In genomic region chr12:101414533-101415119, GRCh38 we compare ENCODE assay signal across 8 cellular contexts. TPM values are rescaled to one million over a fixed set of nuclear protein-coding genes. Genes with fewer than 3 reads are reported as not detected.
DNase-seq lines count a peak whose midpoint lies in the region; ATAC-seq and TF ChIP-seq lines count a peak whose summit lies in the region.

No MANE protein-coding gene starts in this region.

- no peak overlapping the region for H3K4me3 ChIP-seq in Jurkat, Clone E6-1 (ENCODE audit: low read length)
- H3K4me3 ChIP-seq in OCI-LY3 (ENCODE audit: low read length) (no peak overlapping the region), colonic mucosa (no peak overlapping the region)

- CTCF ChIA-PET in GM10248 (lab: Yijun Ruan, JAX), result interaction anchor here (0.7 to 1.1 kb wide), 9 partner anchors 8 to 1397 kb away, joined by 3 to 7 read pairs (median 3); no protein-coding TSS in a partner anchor

- H3K4me1 ChIP-seq in OCI-LY3 (ENCODE audit: low read length), result no peaks in the 10 kb centered on the region
- no peaks in the 10 kb centered on the region for H3K4me1 ChIP-seq in colonic mucosa

- H3K4me3 Mint-ChIP-seq in memory B cell, result no peak overlapping the region

- H3K27me3 Mint-ChIP-seq in memory B cell, result no peaks in the 10 kb centered on the region

- intact Hi-C loops in colonic mucosa (cut with DNase I), result loop anchor here (5.0 to 10.0 kb wide), 2 partner anchors 360 to 423 kb away; no protein-coding TSS in a partner anchor

- no peak overlapping the region for H3K27ac ChIP-seq in OCI-LY3 (ENCODE audit: low read length)
- H3K27ac ChIP-seq in colonic mucosa, result no peak overlapping the region

- H3K4me2 ChIP-seq in OCI-LY3 (ENCODE audit: low read length), result no peak overlapping the region

- no peaks in the 10 kb centered on the region for H3K79me2 ChIP-seq in OCI-LY3 (ENCODE audit: low read length)

- no peaks in the 10 kb centered on the region for H3K9me3 Mint-ChIP-seq in memory B cell

- H4K20me1 ChIP-seq in OCI-LY3 (ENCODE audit: insufficient read depth, low read length), result no peaks in the 10 kb centered on the region

- H3K27me3 ChIP-seq in OCI-LY3 (ENCODE audit: low read depth, low read length) (no peaks in the 10 kb centered on the region), colonic mucosa (no peaks in the 10 kb centered on the region)

- H3K27ac Mint-ChIP-seq in memory B cell, result no peak overlapping the region

- ATAC-seq in memory B cell (ENCODE audit: low read depth) (peak; percentile 39), GM19328 (IDR thresholded peaks at IDR 0.05; ENCODE audit: unreplicated experiment) (no peak)

- no peak overlapping the region for H2AFZ ChIP-seq in OCI-LY3 (ENCODE audit: low read depth, low read length)

- TF ChIP-seq CTCF in GM10248 (IDR thresholded peaks at IDR 0.05; ENCODE audit: control extremely low read depth, extremely low read depth, low read depth, missing control alignments), result peak; percentile 58
- TF ChIP-seq CTCF in OCI-LY3 (IDR thresholded peaks at IDR 0.05; ENCODE audit: low read depth, low read length), result peak; percentile 88
- TF ChIP-seq CTCF in colonic mucosa (IDR thresholded peaks at IDR 0.05), result peak; percentile 56

- H3K9ac ChIP-seq in OCI-LY3 (ENCODE audit: low read length) (no peak overlapping the region), colonic mucosa (ENCODE audit: low read depth in 2 of 2, low read length in 2 of 2) (no peak overlapping the region)

- no peaks in the 10 kb centered on the region for H3K36me3 ChIP-seq in OCI-LY3 (replicated peaks; ENCODE audit: low read depth, low read length)
- H3K36me3 ChIP-seq in colonic mucosa, result no peaks in the 10 kb centered on the region

- POLR2A ChIA-PET in GM10248 (lab: Yijun Ruan, JAX), result no interaction called here

- no peaks in the 10 kb centered on the region for H3K9me3 ChIP-seq in OCI-LY3 (ENCODE audit: insufficient read depth, low read length)
- H3K9me3 ChIP-seq in colonic mucosa, result no peaks in the 10 kb centered on the region

- DNase-seq in AG08396 (ENCODE audit: low spot score), result peak; percentile 46
- DNase-seq in GM10248 (ENCODE audit: extremely low spot score), result peak; percentile 49
- DNase-seq in Jurkat, Clone E6-1 (ENCODE audit: low read depth, low spot score), result peak; percentile 26
- DNase-seq in colonic mucosa, result peak; percentile 59
- peak in 1 of 2 donors; percentile 20 for DNase-seq in memory B cell (ENCODE audit: low spot score in 2 of 2)
- no peak for DNase-seq in HK-2 (ENCODE audit: unreplicated experiment)

- H3K36me3 Mint-ChIP-seq in memory B cell, result no peaks in the 10 kb centered on the region

- no peaks in the 10 kb centered on the region for H3K4me1 Mint-ChIP-seq in memory B cell

RNA-seq across cellular contexts. Expression of gene ARL1, which starts 7.1 kb away (rescaled TPM):
- polyA plus RNA-seq in Jurkat, Clone E6-1 (2012; ENCODE audit: insufficient read depth, insufficient read length), result 90.3 TPM
- 100 to 1,000 TPM in 1 of 2 donors, 10 to 100 TPM in 1; 96.4 to 100 TPM for total RNA-seq in colonic mucosa
